Comparison of ENCODE assay signal across 8 cellular contexts in the genomic region with DNA sequence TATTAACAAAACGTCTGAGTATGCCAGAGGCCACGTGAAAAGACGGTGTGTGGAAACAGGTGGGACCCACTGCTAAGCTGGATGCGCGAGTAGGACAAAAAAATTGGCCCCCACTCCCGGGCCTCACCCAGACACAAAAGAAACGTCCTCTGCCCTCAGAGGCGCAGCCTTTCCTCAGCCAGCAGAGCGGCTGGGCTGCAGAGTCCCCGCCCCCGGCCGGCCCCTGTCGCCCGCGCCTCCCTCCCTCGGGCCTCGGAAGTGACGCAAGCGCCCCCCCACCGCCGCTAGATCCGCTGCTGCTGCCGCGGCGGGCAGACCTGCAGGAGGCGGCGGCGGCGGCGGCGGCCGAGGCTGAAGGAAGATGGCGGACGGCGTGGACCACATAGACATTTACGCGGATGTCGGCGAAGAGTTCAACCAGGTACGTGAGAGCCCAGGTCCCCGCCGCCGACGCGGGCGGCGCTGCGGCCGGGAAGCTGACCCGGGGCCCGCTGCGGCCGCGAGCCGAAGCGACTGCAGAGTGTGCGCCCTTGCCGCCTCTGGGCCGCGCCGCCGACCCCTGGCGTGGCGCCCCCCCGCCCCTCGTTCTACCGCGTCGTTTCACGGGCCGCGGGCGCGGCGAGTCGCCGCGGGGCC. TPM values are rescaled to one million over a fixed set of nuclear protein-coding genes. Genes with fewer than 3 reads are reported as not detected.
DNase-seq lines count a peak whose midpoint lies in the region; ATAC-seq and TF ChIP-seq lines count a peak whose summit lies in the region.

A gene with protein sequence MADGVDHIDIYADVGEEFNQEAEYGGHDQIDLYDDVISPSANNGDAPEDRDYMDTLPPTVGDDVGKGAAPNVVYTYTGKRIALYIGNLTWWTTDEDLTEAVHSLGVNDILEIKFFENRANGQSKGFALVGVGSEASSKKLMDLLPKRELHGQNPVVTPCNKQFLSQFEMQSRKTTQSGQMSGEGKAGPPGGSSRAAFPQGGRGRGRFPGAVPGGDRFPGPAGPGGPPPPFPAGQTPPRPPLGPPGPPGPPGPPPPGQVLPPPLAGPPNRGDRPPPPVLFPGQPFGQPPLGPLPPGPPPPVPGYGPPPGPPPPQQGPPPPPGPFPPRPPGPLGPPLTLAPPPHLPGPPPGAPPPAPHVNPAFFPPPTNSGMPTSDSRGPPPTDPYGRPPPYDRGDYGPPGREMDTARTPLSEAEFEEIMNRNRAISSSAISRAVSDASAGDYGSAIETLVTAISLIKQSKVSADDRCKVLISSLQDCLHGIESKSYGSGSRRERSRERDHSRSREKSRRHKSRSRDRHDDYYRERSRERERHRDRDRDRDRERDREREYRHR (plus strand): TSS at position 284 of the 636 bp plus-strand sequence. CDS start 78 bp downstream, at position 362.

- H3K9me3 ChIP-seq in ectodermal cell (ENCODE audit: control insufficient read depth, low read length), result no peaks in the 10 kb centered on the region
- no peaks in the 10 kb centered on the region for H3K9me3 ChIP-seq in lung (ENCODE audit: control insufficient read depth in 2 of 2, insufficient read depth in 1 of 2, low read length in 1 of 2)

- peak; percentile 98 for ATAC-seq in lung (ENCODE audit: insufficient read depth, low FRiP score)

- DNase-seq in COLO668 (lab: John Stamatoyannopoulos, UW; ENCODE audit: unreplicated experiment), result peak; percentile 99
- DNase-seq in GM20000 (ENCODE audit: low spot score), result peak; percentile 96
- DNase-seq in HS-5 (ENCODE audit: low read depth), result peak; percentile 56
- peak; percentile 54 for DNase-seq in NK-92 (lab: John Stamatoyannopoulos, UW; ENCODE audit: unreplicated experiment)
- peak; percentile 90 to 98 for DNase-seq in activated CD8-positive, alpha-beta memory T cell treated with anti-CD3 and anti-CD28 coated beads for 1 hour (ENCODE audit: extremely low read depth in 1 of 2, low read depth in 1 of 2)
- DNase-seq in lung (ENCODE audit: low spot score), result peak; percentile 96
- peak; percentile 91 to 97 (median 94) for DNase-seq in stimulated activated CD4-positive, alpha-beta T cell treated with anti-CD3 and anti-CD28 coated beads, TNF-alpha, amount 100 ng/mL, for 24 hours (ENCODE audit: low read depth in 3 of 3)

- no peak for TF ChIP-seq CTCF in GM20000 (IDR thresholded peaks at IDR 0.05; ENCODE audit: extremely low read depth, missing control alignments)
- no peak for TF ChIP-seq CTCF in lung (IDR thresholded peaks at IDR 0.05; ENCODE audit: control extremely low read depth, extremely low read depth)

- H3K4me3 ChIP-seq in ectodermal cell (ENCODE audit: insufficient read depth, low read depth, low read length) (peak within 1 kb of the TSS; percentile 75), lung (peak within 1 kb of the TSS; percentile 77)

- H3K27me3 ChIP-seq in ectodermal cell (ENCODE audit: control insufficient read depth, insufficient read depth, low read length, poor library complexity, severe bottlenecking), result no peaks in the 10 kb centered on the region
- H3K27me3 ChIP-seq in lung (ENCODE audit: control insufficient read depth, insufficient read depth), result no peaks in the 10 kb centered on the region

- peak within 1 kb of the TSS; percentile 93 for H3K27ac ChIP-seq in ectodermal cell (ENCODE audit: insufficient read depth, low read depth, low read length, poor library complexity, severe bottlenecking)
- peak within 1 kb of the TSS; percentile 93 to 96 for H3K27ac ChIP-seq in lung (ENCODE audit: low read depth in 1 of 2, low read length in 1 of 2)

- H3K4me1 ChIP-seq in ectodermal cell (ENCODE audit: control insufficient read depth, insufficient read depth, low read length), result peaks cover 8% of the 10 kb centered on the region
- H3K4me1 ChIP-seq in lung (ENCODE audit: control insufficient read depth in 2 of 2, insufficient read depth in 2 of 2, low read length in 2 of 2), result peaks cover 6 to 8% of the 10 kb centered on the region in 2 donors

- H3K36me3 ChIP-seq in ectodermal cell (ENCODE audit: control insufficient read depth, insufficient read depth, low read length) (no peaks in the 10 kb centered on the region), lung (ENCODE audit: control insufficient read depth in 2 of 2, insufficient read depth in 2 of 2, low read length in 2 of 2) (peaks cover 0 to 2% of the 10 kb centered on the region in 2 donors)

- 0% methylated on average over 78 of the region's 78 CpGs for WGBS in ectodermal cell, 2 experiments
- WGBS in lung, 2 donors, result 0% methylated on average over 45 to 78 of the region's 78 CpGs

RNA-seq across cellular contexts. Expression of the gene that starts here (rescaled TPM):
- polyA plus RNA-seq in ectodermal cell (2013, experiment 1 of 4), result 156 TPM
- 179 TPM for polyA plus RNA-seq in ectodermal cell (2013, experiment 2 of 4)
- polyA plus RNA-seq in ectodermal cell (2013, experiment 3 of 4), result 137 TPM
- polyA plus RNA-seq in ectodermal cell (2013, experiment 4 of 4), result 154 TPM
- total RNA-seq in lung, result 100 to 1,000 TPM in 1 of 2 donors, 10 to 100 TPM in 1; 43.6 to 147 TPM
- 10 to 100 TPM; 16.9 to 22.1 TPM for polyA plus RNA-seq in lung

Comparison
In these comparisons a context has a peak if more than half of its experiments do, and no peak if none do; other contexts are left out.
1. Peak in every context shown above with its lines: DNase-seq, ATAC-seq, H3K4me3 ChIP-seq and H3K27ac ChIP-seq.